8 cellular contexts compared by ENCODE assay signal in genomic region chr19:39400997-39401548, GRCh38. TPM values are rescaled to one million over a fixed set of nuclear protein-coding genes. Genes with fewer than 3 reads are reported as not detected.
DNase-seq lines count a peak whose midpoint lies in the region; ATAC-seq and TF ChIP-seq lines count a peak whose summit lies in the region.

No MANE protein-coding gene starts in this region.

- no peak for ATAC-seq in aorta (ENCODE audit: low FRiP score)

- peak overlapping the region; percentile 87 for H3K4me3 Mint-ChIP-seq in activated CD4-positive, alpha-beta T cell treated with anti-CD3 and anti-CD28 coated beads, Interleukin-2, amount 10 ng/mL, durations not matched to agents 24 days and 14 days
- peak overlapping the region; percentile 76 for H3K4me3 Mint-ChIP-seq in activated CD4-positive, alpha-beta memory T cell treated with anti-CD3 and anti-CD28 coated beads, Interleukin-2, amount 10 ng/mL, durations not matched to agents 7 days and 5 days

- POLR2A ChIA-PET in activated CD4-positive, alpha-beta memory T cell treated with anti-CD3 and anti-CD28 coated beads, Interleukin-2, amount 10 ng/mL, durations not matched to agents 7 days and 5 days (lab: Charles Lee), result interaction anchor here (0.7 to 10.6 kb wide), 12 partner anchors 10 to 138 kb away, joined by 3 to 175 read pairs (median 4); partner anchors contain the start of genes GMFG, MED29, PAF1 and PLEKHG2

- intact Hi-C loops in activated CD4-positive, alpha-beta T cell treated with anti-CD3 and anti-CD28 coated beads, Interleukin-2, amount 10 ng/mL, durations not matched to agents 24 days and 14 days (cut with micrococcal nuclease), result no loop called here
- intact Hi-C loops in testis (cut with DNase I; ENCODE audit: low total_unique reads) (no loop called here), aorta (cut with DNase I) (loop anchor here (10.0 kb wide), 1 partner anchor 1146 kb away; the partner anchor contains the start of gene PPP1R14A (in 2 of the 2))

- H3K27ac ChIP-seq in testis (peak overlapping the region; percentile 95 to 97), aorta (ENCODE audit: low read depth in 1 of 2, low read length in 2 of 2) (peak overlapping the region in 1 of 2 donors; percentile 4)

- no peak for TF ChIP-seq CTCF in testis (IDR thresholded peaks at IDR 0.05)

- H3K27ac Mint-ChIP-seq in activated CD4-positive, alpha-beta T cell treated with anti-CD3 and anti-CD28 coated beads, Interleukin-2, amount 10 ng/mL, durations not matched to agents 24 days and 14 days, result peak overlapping the region; percentile 91
- peak overlapping the region; percentile 98 for H3K27ac Mint-ChIP-seq in activated CD4-positive, alpha-beta memory T cell treated with anti-CD3 and anti-CD28 coated beads, Interleukin-2, amount 10 ng/mL, durations not matched to agents 7 days and 5 days

- DNase-seq in activated CD4-positive, alpha-beta T cell treated with anti-CD3 and anti-CD28 coated beads, Interleukin-2, amount 10 ng/mL, durations not matched to agents 24 days and 14 days, result no peak
- DNase-seq in activated CD4-positive, alpha-beta T cell treated with anti-CD3 and anti-CD28 coated beads, Interleukin-2, amount 50 U/mL, for 1 hour, result no peak
- DNase-seq in activated CD4-positive, alpha-beta memory T cell treated with anti-CD3 and anti-CD28 coated beads, Interleukin-2, amount 10 ng/mL, durations not matched to agents 7 days and 5 days, result no peak
- DNase-seq in left kidney (ENCODE audit: low read depth, low spot score), result peak; percentile 16
- no peak for DNase-seq in testis
- DNase-seq in aorta, result no peak
- DNase-seq in NCI-H1048 (lab: John Stamatoyannopoulos, UW), result no peak
- no peak for DNase-seq in globus pallidus (ENCODE audit: low spot score)

- H3K36me3 ChIP-seq in testis (ENCODE audit: low read depth, missing control alignments) (no peaks in the 10 kb centered on the region), aorta (ENCODE audit: control insufficient read depth in 1 of 2, insufficient read depth in 2 of 2, low read length in 1 of 2) (no peaks in the 10 kb centered on the region)

- H3K27me3 ChIP-seq in testis (no peaks in the 10 kb centered on the region), aorta (ENCODE audit: control insufficient read depth in 1 of 2, insufficient read depth in 2 of 2, low read length in 1 of 2) (no peaks in the 10 kb centered on the region)

- 64 to 65% methylated on average over 6 of the region's 6 CpGs for WGBS in testis, 2 donors
- WGBS in aorta, 2 donors, result 53 to 56% methylated on average over 6 of the region's 6 CpGs

- H3K27me3 Mint-ChIP-seq in activated CD4-positive, alpha-beta T cell treated with anti-CD3 and anti-CD28 coated beads, Interleukin-2, amount 10 ng/mL, durations not matched to agents 24 days and 14 days, result no peaks in the 10 kb centered on the region
- H3K27me3 Mint-ChIP-seq in activated CD4-positive, alpha-beta memory T cell treated with anti-CD3 and anti-CD28 coated beads, Interleukin-2, amount 10 ng/mL, durations not matched to agents 7 days and 5 days, result no peaks in the 10 kb centered on the region

- no peaks in the 10 kb centered on the region for H3K9me3 Mint-ChIP-seq in activated CD4-positive, alpha-beta T cell treated with anti-CD3 and anti-CD28 coated beads, Interleukin-2, amount 10 ng/mL, durations not matched to agents 24 days and 14 days
- H3K9me3 Mint-ChIP-seq in activated CD4-positive, alpha-beta memory T cell treated with anti-CD3 and anti-CD28 coated beads, Interleukin-2, amount 10 ng/mL, durations not matched to agents 7 days and 5 days, result no peaks in the 10 kb centered on the region

- TF ChIP-seq POLR2A in testis (IDR thresholded peaks at IDR 0.05), result no peak

- peaks cover 11% of the 10 kb centered on the region for H3K36me3 Mint-ChIP-seq in activated CD4-positive, alpha-beta T cell treated with anti-CD3 and anti-CD28 coated beads, Interleukin-2, amount 10 ng/mL, durations not matched to agents 24 days and 14 days (ENCODE audit: low read depth)
- H3K36me3 Mint-ChIP-seq in activated CD4-positive, alpha-beta memory T cell treated with anti-CD3 and anti-CD28 coated beads, Interleukin-2, amount 10 ng/mL, durations not matched to agents 7 days and 5 days (ENCODE audit: low read depth), result peaks cover 23% of the 10 kb centered on the region

- H3K4me3 ChIP-seq in testis (no peak overlapping the region), aorta (ENCODE audit: low read length in 2 of 2) (no peak overlapping the region)

- CTCF ChIA-PET in activated CD4-positive, alpha-beta memory T cell treated with anti-CD3 and anti-CD28 coated beads, Interleukin-2, amount 10 ng/mL, durations not matched to agents 7 days and 5 days (lab: Charles Lee), result interaction anchor here (0.9 to 2.8 kb wide), 8 partner anchors 10 to 443 kb away, joined by 3 to 30 read pairs (median 4); partner anchors contain the start of genes EID2B, MED29, PAF1 and PLEKHG2

- H3K4me1 Mint-ChIP-seq in activated CD4-positive, alpha-beta T cell treated with anti-CD3 and anti-CD28 coated beads, Interleukin-2, amount 10 ng/mL, durations not matched to agents 24 days and 14 days, result peaks cover 57% of the 10 kb centered on the region
- H3K4me1 Mint-ChIP-seq in activated CD4-positive, alpha-beta memory T cell treated with anti-CD3 and anti-CD28 coated beads, Interleukin-2, amount 10 ng/mL, durations not matched to agents 7 days and 5 days, result peaks cover 80% of the 10 kb centered on the region

- peaks cover 45% of the 10 kb centered on the region for H3K4me1 ChIP-seq in testis
- H3K4me1 ChIP-seq in aorta (ENCODE audit: control insufficient read depth in 1 of 2, insufficient read depth in 2 of 2, low read length in 2 of 2), result no peaks in the 10 kb centered on the region

- H3K9me3 ChIP-seq in testis, result no peaks in the 10 kb centered on the region
- H3K9me3 ChIP-seq in aorta (ENCODE audit: control insufficient read depth, low read length), result no peaks in the 10 kb centered on the region

RNA-seq across cellular contexts. Expression of gene ZFP36, which starts 5.6 kb away (rescaled TPM):
- 35.7 and 39.9 TPM in 2 replicates for total RNA-seq in activated CD4-positive, alpha-beta T cell treated with anti-CD3 and anti-CD28 coated beads, Interleukin-2, amount 10 ng/mL, durations not matched to agents 24 days and 14 days
- 100 to 1,000 TPM; 189 to 194 TPM for total RNA-seq in activated CD4-positive, alpha-beta memory T cell treated with anti-CD3 and anti-CD28 coated beads, Interleukin-2, amount 10 ng/mL, durations not matched to agents 7 days and 5 days
- 10 to 100 TPM; 46.4 to 90.9 TPM for total RNA-seq in testis
- 77.7 TPM for polyA plus RNA-seq in testis (ENCODE audit: insufficient read depth, low read depth, low replicate concordance)
- total RNA-seq in aorta, result 100 to 1,000 TPM; 205 to 955 TPM
- 100 to 1,000 TPM; 124 to 360 TPM for polyA plus RNA-seq in aorta

RNA-seq across cellular contexts. Expression of gene MED29, which starts 9.9 kb away (rescaled TPM):
- total RNA-seq in activated CD4-positive, alpha-beta T cell treated with anti-CD3 and anti-CD28 coated beads, Interleukin-2, amount 10 ng/mL, durations not matched to agents 24 days and 14 days, result 36.0 and 38.7 TPM in 2 replicates
- 10 to 100 TPM; 32.3 to 34.5 TPM for total RNA-seq in activated CD4-positive, alpha-beta memory T cell treated with anti-CD3 and anti-CD28 coated beads, Interleukin-2, amount 10 ng/mL, durations not matched to agents 7 days and 5 days
- total RNA-seq in testis (10 to 100 TPM; 46.1 to 53.5 TPM), aorta (10 to 100 TPM; 28.9 to 35.1 TPM)
- polyA plus RNA-seq in testis (ENCODE audit: insufficient read depth, low read depth, low replicate concordance) (38.9 TPM), aorta (10 to 100 TPM; 26.0 to 29.7 TPM)

RNA-seq across cellular contexts. Expression of gene PAF1, which starts 10.2 kb away (rescaled TPM):
- 47.1 and 50.6 TPM in 2 replicates for total RNA-seq in activated CD4-positive, alpha-beta T cell treated with anti-CD3 and anti-CD28 coated beads, Interleukin-2, amount 10 ng/mL, durations not matched to agents 24 days and 14 days
- 10 to 100 TPM; 44.0 to 47.2 TPM for total RNA-seq in activated CD4-positive, alpha-beta memory T cell treated with anti-CD3 and anti-CD28 coated beads, Interleukin-2, amount 10 ng/mL, durations not matched to agents 7 days and 5 days
- total RNA-seq in testis (10 to 100 TPM; 70.7 to 74.6 TPM), aorta (10 to 100 TPM; 33.9 to 34.5 TPM)
- polyA plus RNA-seq in testis (ENCODE audit: insufficient read depth, low read depth, low replicate concordance) (154 TPM), aorta (10 to 100 TPM; 27.7 to 43.8 TPM)

RNA-seq across cellular contexts. Expression of gene PLEKHG2, which starts 11.4 kb away (rescaled TPM):
- 42.0 and 46.1 TPM in 2 replicates for total RNA-seq in activated CD4-positive, alpha-beta T cell treated with anti-CD3 and anti-CD28 coated beads, Interleukin-2, amount 10 ng/mL, durations not matched to agents 24 days and 14 days
- total RNA-seq in activated CD4-positive, alpha-beta memory T cell treated with anti-CD3 and anti-CD28 coated beads, Interleukin-2, amount 10 ng/mL, durations not matched to agents 7 days and 5 days, result 10 to 100 TPM; 82.4 to 93.0 TPM
- 10 to 100 TPM; 22.6 to 32.8 TPM for total RNA-seq in testis
- polyA plus RNA-seq in testis (ENCODE audit: insufficient read depth, low read depth, low replicate concordance), result 29.2 TPM
- total RNA-seq in aorta, result 10 to 100 TPM; 86.4 to 98.1 TPM
- polyA plus RNA-seq in aorta, result 10 to 100 TPM; 15.3 to 74.4 TPM

RNA-seq across cellular contexts. Expression of gene RPS16, which starts 34.7 kb away (rescaled TPM):
- total RNA-seq in activated CD4-positive, alpha-beta T cell treated with anti-CD3 and anti-CD28 coated beads, Interleukin-2, amount 10 ng/mL, durations not matched to agents 24 days and 14 days, result 2,597 and 2,671 TPM in 2 replicates
- 1,000 to 10,000 TPM; 2,238 to 2,243 TPM for total RNA-seq in activated CD4-positive, alpha-beta memory T cell treated with anti-CD3 and anti-CD28 coated beads, Interleukin-2, amount 10 ng/mL, durations not matched to agents 7 days and 5 days
- 1,000 to 10,000 TPM in 1 of 2 donors, 100 to 1,000 TPM in 1; 628 to 1,122 TPM for total RNA-seq in testis
- 1,146 TPM for polyA plus RNA-seq in testis (ENCODE audit: insufficient read depth, low read depth, low replicate concordance)
- 1,000 to 10,000 TPM; 1,268 to 1,273 TPM for total RNA-seq in aorta
- 1,000 to 10,000 TPM; 3,270 to 4,459 TPM for polyA plus RNA-seq in aorta

Comparison
In these comparisons a context has a peak if more than half of its experiments do, and no peak if none do; other contexts are left out.
1. intact Hi-C loops: an anchor here in aorta (10.0 kb wide); none called in activated CD4-positive, alpha-beta T cell treated with anti-CD3 and anti-CD28 coated beads, Interleukin-2, amount 10 ng/mL, durations not matched to agents 24 days and 14 days and testis.